11 cellular contexts compared by ENCODE assay signal in genomic region chr18:33584845-33585775, GRCh38. TPM values are rescaled to one million over a fixed set of nuclear protein-coding genes. Genes with fewer than 3 reads are reported as not detected.
DNase-seq lines count a peak whose midpoint lies in the region; ATAC-seq and TF ChIP-seq lines count a peak whose summit lies in the region.
"Had no signal": no experiment of that assay in that cellular context is flagged by ENCODE, and none has a peak within 500 bp of the region (broad histone marks: within the 10 kb centered on the region; RNA-seq: fewer than 3 reads in every experiment).

No MANE protein-coding gene starts in this region.

- H2BK120ac ChIP-seq in trophoblast cell (ENCODE audit: insufficient read depth, low read length, poor library complexity), result no peak overlapping the region

- no CpG with 5 or more reads among the region's 6 CpGs for WGBS in trophoblast cell (ENCODE audit: extremely low coverage, insufficient coverage, insufficient read length)

- no peak overlapping the region for H3K9ac ChIP-seq in trophoblast cell (ENCODE audit: low read length)
- H3K9ac ChIP-seq: BLaER1 treated with 17β-estradiol and CSF1 and Interleukin-3, amounts not matched to agents 10 nM and 100 nM had no signal

- H3K14ac ChIP-seq in trophoblast cell (ENCODE audit: low read length), result no peak overlapping the region

- no peak for TF ChIP-seq CTCF in left ventricle myocardium inferior (IDR thresholded peaks at IDR 0.05; ENCODE audit: borderline replicate concordance)

- DNase-seq in NCI-H1092 (lab: John Stamatoyannopoulos, UW), result peak; percentile 50
- DNase-seq in NCI-H69 (lab: John Stamatoyannopoulos, UW), result peak; percentile 96
- DNase-seq in left ventricle myocardium inferior, result no peak
- no peak for DNase-seq in trophoblast cell
- no peak for DNase-seq in hepatic stellate cell (ENCODE audit: low spot score)
- DNase-seq in AG20443 (ENCODE audit: low spot score), result no peak
- DNase-seq: activated CD4-positive, alpha-beta T cell treated with anti-CD3 and anti-CD28 coated beads, Interleukin-2, amount 10 ng/mL, durations not matched to agents 7 days and 5 days; mesenchymal stem cell had no signal

- no peak overlapping the region for H3K4me2 ChIP-seq in trophoblast cell (ENCODE audit: low read length)

- peak overlapping the region; percentile 49 for H3K4me3 ChIP-seq in left ventricle myocardium inferior
- no peak overlapping the region for H3K4me3 ChIP-seq in trophoblast cell (ENCODE audit: low read depth, low read length)
- H3K4me3 ChIP-seq: BLaER1 treated with 17β-estradiol and CSF1 and Interleukin-3, amounts not matched to agents 10 nM and 100 nM had no signal

- intact Hi-C loops in left ventricle myocardium inferior (cut with micrococcal nuclease), result no loop called here

- no peak overlapping the region for H4K91ac ChIP-seq in trophoblast cell (ENCODE audit: low read depth, low read length)

- H3K4me1 ChIP-seq in left ventricle myocardium inferior (peaks cover 54% of the 10 kb centered on the region), trophoblast cell (ENCODE audit: control insufficient read depth in 1 of 2, insufficient read depth in 2 of 2, low read length in 2 of 2) (peaks cover 0 to 2% of the 10 kb centered on the region in 2 experiments)

- H4K12ac ChIP-seq in trophoblast cell (ENCODE audit: low read depth, low read length), result no peak overlapping the region

- no peak overlapping the region for H2AK5ac ChIP-seq in trophoblast cell (ENCODE audit: low read length)

- no peaks in the 10 kb centered on the region for H3K79me1 ChIP-seq in trophoblast cell (ENCODE audit: low read length)

- H3K27me3 ChIP-seq in left ventricle myocardium inferior (ENCODE audit: low read depth) (no peaks in the 10 kb centered on the region), trophoblast cell (ENCODE audit: insufficient read depth, low read length) (no peaks in the 10 kb centered on the region)

- H2BK12ac ChIP-seq in trophoblast cell (ENCODE audit: low read length), result peak overlapping the region; percentile 40

- no peak overlapping the region for H3K23ac ChIP-seq in trophoblast cell (ENCODE audit: low read length)

- ATAC-seq in GM21528 (IDR thresholded peaks at IDR 0.05; ENCODE audit: low FRiP score, unreplicated experiment) (no peak), HG03039 (IDR thresholded peaks at IDR 0.05; ENCODE audit: unreplicated experiment) (no peak)

- no peak overlapping the region for H3K4ac ChIP-seq in trophoblast cell (ENCODE audit: low read depth, low read length)

- H2BK5ac ChIP-seq in trophoblast cell (ENCODE audit: low read depth, low read length, poor library complexity), result no peak overlapping the region

- H3K27ac ChIP-seq in left ventricle myocardium inferior (replicated peaks) (peak overlapping the region; percentile 90), trophoblast cell (ENCODE audit: low read depth, low read length) (no peak overlapping the region)
- H3K27ac ChIP-seq: BLaER1 treated with 17β-estradiol and CSF1 and Interleukin-3, amounts not matched to agents 10 nM and 100 nM had no signal

- no peak overlapping the region for H2AFZ ChIP-seq in trophoblast cell (ENCODE audit: insufficient read depth, low read length, poor library complexity)

- no peak overlapping the region for H3K18ac ChIP-seq in trophoblast cell (ENCODE audit: low read length)

- H3K79me2 ChIP-seq in trophoblast cell (ENCODE audit: control insufficient read depth, insufficient read depth, low read length, poor library complexity), result no peaks in the 10 kb centered on the region

- H3K36me3 ChIP-seq in left ventricle myocardium inferior (no peaks in the 10 kb centered on the region), trophoblast cell (ENCODE audit: control insufficient read depth in 1 of 2, insufficient read depth in 2 of 2, low read length in 2 of 2) (no peaks in the 10 kb centered on the region)
- H3K36me3 ChIP-seq: BLaER1 treated with 17β-estradiol and CSF1 and Interleukin-3, amounts not matched to agents 10 nM and 100 nM had no signal

- peaks cover 17% of the 10 kb centered on the region for H3K9me3 ChIP-seq in left ventricle myocardium inferior (replicated peaks)
- H3K9me3 ChIP-seq in trophoblast cell (ENCODE audit: insufficient read depth, low read depth, low read length), result no peaks in the 10 kb centered on the region

- no peak overlapping the region for H4K8ac ChIP-seq in trophoblast cell (ENCODE audit: low read depth, low read length)

RNA-seq across cellular contexts. Expression of gene ASXL3, which starts 7.1 kb away (rescaled TPM):
- total RNA-seq in left ventricle myocardium inferior, result 6.7 TPM
- polyA plus RNA-seq in trophoblast cell (2013), result 5.7 and 6.7 TPM in 2 replicates
- total RNA-seq: activated CD4-positive, alpha-beta T cell treated with anti-CD3 and anti-CD28 coated beads, Interleukin-2, amount 10 ng/mL, durations not matched to agents 7 days and 5 days had no signal

Comparison
In these comparisons a context has a peak if more than half of its experiments do, and no peak if none do; other contexts are left out.
1. DNase-seq: peak in NCI-H1092 (single experiment) and NCI-H69 (single experiment); none in left ventricle myocardium inferior (single experiment), trophoblast cell (0 of 2), hepatic stellate cell (single experiment) and AG20443 (single experiment).